In the genomic region with DNA sequence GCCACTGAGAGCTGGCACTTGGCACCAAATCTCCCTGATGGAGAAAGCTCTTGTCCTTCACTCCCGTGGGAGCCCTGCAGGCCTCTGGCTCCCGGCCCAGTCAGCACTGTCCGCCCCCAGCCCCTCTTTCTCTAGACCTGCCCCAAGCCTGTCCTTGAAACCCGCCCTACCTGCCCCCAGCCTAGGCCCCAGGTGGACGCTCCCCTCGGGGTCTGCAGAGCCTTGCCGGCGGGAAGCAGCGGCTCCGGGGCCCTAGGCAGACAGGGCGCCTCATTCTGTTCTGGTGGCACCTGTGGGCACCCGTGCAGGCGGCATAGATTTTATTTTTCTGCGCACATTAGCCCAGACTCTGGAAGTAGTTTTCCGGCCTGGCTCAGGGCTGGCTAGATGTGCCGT, we compare ENCODE assay signal across 14 cellular contexts. TPM values are rescaled to one million over a fixed set of nuclear protein-coding genes. Genes with fewer than 3 reads are reported as not detected.
DNase-seq lines count a peak whose midpoint lies in the region; ATAC-seq, FAIRE-seq and TF ChIP-seq lines count a peak whose summit lies in the region.
"Had no signal": no experiment of that assay in that cellular context is flagged by ENCODE, and none has a peak within 500 bp of the region (broad histone marks: within the 10 kb centered on the region; RNA-seq: fewer than 3 reads in every experiment).

No MANE protein-coding gene starts in this region.

- no peak overlapping the region for H3K14ac ChIP-seq in H9 (ENCODE audit: insufficient read depth, low read length)

- H3K27ac ChIP-seq in H9 (ENCODE audit: insufficient read length, low read depth, low read length) (no peak overlapping the region), astrocyte (ENCODE audit: low read depth, low read length) (no peak overlapping the region), skeletal muscle tissue (ENCODE audit: low read depth, low read length) (peak overlapping the region; percentile 97)
- H3K27ac ChIP-seq: cardiac muscle cell, spleen had no signal

- H2BK20ac ChIP-seq in H9 (ENCODE audit: low read depth, low read length, poor library complexity, severe bottlenecking) = no peak overlapping the region

- H4K8ac ChIP-seq in H9 (replicated peaks; ENCODE audit: insufficient read length, low read depth, low read length) = no peak overlapping the region

- TF ChIP-seq CTCF in H9 (conservative IDR thresholded peaks at IDR 0.05) = no peak
- TF ChIP-seq CTCF in astrocyte (IDR thresholded peaks at IDR 0.05; ENCODE audit: insufficient read depth, low read depth, low read length) = no peak

- no peak for FAIRE-seq in astrocyte (lab: Jason Lieb, UNC)
- FAIRE-seq: kidney had no signal

- DNase-seq in H9 (no peak), astrocyte (ENCODE audit: low read depth) (no peak), T-helper 9 cell (no peak), cerebellar cortex (ENCODE audit: low spot score) (no peak)
- DNase-seq: effector CD4-positive, alpha-beta T cell; kidney; RPMI8226 had no signal

- H4K20me1 ChIP-seq in H9 (ENCODE audit: control insufficient read depth, insufficient read depth, insufficient read length) = no peaks in the 10 kb centered on the region
- H4K20me1 ChIP-seq in astrocyte (ENCODE audit: insufficient read depth, low read length) = no peaks in the 10 kb centered on the region

- H3K18ac ChIP-seq in H9 (ENCODE audit: insufficient read length, low read depth, low read length) = no peak overlapping the region

- H2BK12ac ChIP-seq in H9 (ENCODE audit: insufficient read length, low read depth, low read length) = no peak overlapping the region

- peaks cover 33% of the 10 kb centered on the region for H3K27me3 Mint-ChIP-seq in H9 (ENCODE audit: low read depth)
- H3K27me3 Mint-ChIP-seq in astrocyte (ENCODE audit: low read depth, unreplicated experiment) = peaks cover 23% of the 10 kb centered on the region

- WGBS in H9 (ENCODE audit: extremely low coverage, insufficient read length, low lambda C conversion rate) = no CpG with 5 or more reads among the region's 16 CpGs

- H3K36me3 ChIP-seq in astrocyte (ENCODE audit: insufficient read depth, low read length) (no peaks in the 10 kb centered on the region), iPS-15b (ENCODE audit: control insufficient read depth, insufficient read depth, low read length) (no peaks in the 10 kb centered on the region), skeletal muscle tissue (ENCODE audit: control insufficient read depth in 3 of 3, insufficient read depth in 3 of 3, low read length in 3 of 3) (peaks cover 0 to 8% (median 7%) of the 10 kb centered on the region in 3 donors)
- H3K36me3 ChIP-seq: cardiac muscle cell, spleen had no signal

- H3K79me2 ChIP-seq in H9 (ENCODE audit: insufficient read depth, low read length) (no peaks in the 10 kb centered on the region), astrocyte (ENCODE audit: insufficient read depth, low read length) (no peaks in the 10 kb centered on the region)

- H3K27me3 ChIP-seq in H9 (ENCODE audit: insufficient read depth, low read length) (no peaks in the 10 kb centered on the region), astrocyte (ENCODE audit: insufficient read depth, low read length) (peaks cover 8% of the 10 kb centered on the region), iPS-15b (ENCODE audit: control insufficient read depth, insufficient read depth, low read length) (peaks cover 31% of the 10 kb centered on the region), skeletal muscle tissue (ENCODE audit: control insufficient read depth in 3 of 3, insufficient read depth in 3 of 3, low read length in 3 of 3) (peaks cover 0 to 3% (median 0%) of the 10 kb centered on the region in 3 donors)
- H3K27me3 ChIP-seq: cardiac muscle cell had no signal

- H2BK15ac ChIP-seq in H9 (ENCODE audit: low read depth, low read length) = no peak overlapping the region

- H3K4me3 ChIP-seq in astrocyte (ENCODE audit: insufficient read depth, low read depth, low read length) (no peak overlapping the region), iPS-15b (ENCODE audit: low read depth, low read length) (peak overlapping the region; percentile 62), skeletal muscle tissue (ENCODE audit: low read length in 3 of 3) (peak overlapping the region in 2 of 3 donors; percentile 68 to 78)
- H3K4me3 ChIP-seq: cardiac muscle cell had no signal

- H3K9me3 Mint-ChIP-seq in H9 = no peaks in the 10 kb centered on the region
- H3K9me3 Mint-ChIP-seq in astrocyte (ENCODE audit: unreplicated experiment) = no peaks in the 10 kb centered on the region

- no peak overlapping the region for H3K4ac ChIP-seq in H9 (ENCODE audit: low read depth, low read length)

- H2BK5ac ChIP-seq in H9 (ENCODE audit: insufficient read length, low read length) = no peak overlapping the region

- H2BK120ac ChIP-seq in H9 (ENCODE audit: low read depth, low read length, poor library complexity, severe bottlenecking) = no peak overlapping the region

- H3K4me1 ChIP-seq in H9 (ENCODE audit: insufficient read depth, low read length) = no peaks in the 10 kb centered on the region
- H3K4me1 ChIP-seq in astrocyte (ENCODE audit: insufficient read depth, low read length) = peaks cover 10% of the 10 kb centered on the region
- H3K4me1 ChIP-seq in iPS-15b (ENCODE audit: control insufficient read depth, insufficient read depth, low read length) = no peaks in the 10 kb centered on the region
- peaks cover 23 to 41% (median 30%) of the 10 kb centered on the region in 3 donors for H3K4me1 ChIP-seq in skeletal muscle tissue (ENCODE audit: control insufficient read depth in 3 of 3, insufficient read depth in 3 of 3, low read length in 3 of 3)

- peak overlapping the region; percentile 58 to 73 for H3K4me3 Mint-ChIP-seq in H9
- no peak overlapping the region for H3K4me3 Mint-ChIP-seq in astrocyte (ENCODE audit: unreplicated experiment)

- no peak overlapping the region for H3T11ph ChIP-seq in H9 (ENCODE audit: low read length)

- H3K4me1 Mint-ChIP-seq in H9 (peaks cover 14% of the 10 kb centered on the region in 2 experiments), astrocyte (ENCODE audit: low read depth, unreplicated experiment) (no peaks in the 10 kb centered on the region)

- H3K27ac Mint-ChIP-seq in H9 = no peak overlapping the region; a peak in 1 of 7 replicates
- no peak overlapping the region for H3K27ac Mint-ChIP-seq in astrocyte (ENCODE audit: unreplicated experiment)
- H3K27ac Mint-ChIP-seq: activated CD4-positive, alpha-beta T cell treated with anti-CD3 and anti-CD28 coated beads for 36 hours; progenitor cell of endocrine pancreas had no signal

- H4K5ac ChIP-seq in H9 (ENCODE audit: insufficient read length, low read depth, low read length) = no peak overlapping the region

- no peaks in the 10 kb centered on the region for H3K36me3 Mint-ChIP-seq in H9 (ENCODE audit: insufficient read depth in 1 of 3, low read depth in 3 of 3)
- peaks cover 1% of the 10 kb centered on the region for H3K36me3 Mint-ChIP-seq in astrocyte (ENCODE audit: low read depth, unreplicated experiment)

- H3K9ac ChIP-seq in H9 (ENCODE audit: extremely low read depth, insufficient read length, low read length) = no peak overlapping the region
- H3K9ac ChIP-seq in astrocyte (ENCODE audit: low read length) = no peak overlapping the region
- H3K9ac ChIP-seq in iPS-15b (ENCODE audit: low read depth, low read length) = no peak overlapping the region
- peak overlapping the region; percentile 56 to 92 (median 68) for H3K9ac ChIP-seq in skeletal muscle tissue (ENCODE audit: low read depth in 1 of 3, low read length in 3 of 3)

- H4K91ac ChIP-seq in H9 (ENCODE audit: insufficient read length, low read depth, low read length) = no peak overlapping the region

- no peak overlapping the region for H3K23ac ChIP-seq in H9 (ENCODE audit: insufficient read length, low read depth, low read length)

- no peak overlapping the region for H2AK5ac ChIP-seq in H9 (ENCODE audit: insufficient read length, low read length)

- no peak for ATAC-seq in HG03354 (IDR thresholded peaks at IDR 0.05; ENCODE audit: poor library complexity, severe bottlenecking, unreplicated experiment)

- no peaks in the 10 kb centered on the region for H3K9me3 ChIP-seq in H9 (ENCODE audit: control insufficient read depth, low read depth, low read length)
- no peaks in the 10 kb centered on the region for H3K9me3 ChIP-seq in astrocyte (ENCODE audit: insufficient read depth, low read depth, low read length)
- H3K9me3 ChIP-seq in iPS-15b (ENCODE audit: control insufficient read depth, insufficient read depth, low read length) = no peaks in the 10 kb centered on the region
- H3K9me3 ChIP-seq in skeletal muscle tissue (ENCODE audit: control insufficient read depth in 3 of 3, low read length in 3 of 3) = no peaks in the 10 kb centered on the region
- H3K9me3 ChIP-seq: spleen had no signal

- H3K4me2 ChIP-seq in H9 (ENCODE audit: insufficient read depth, insufficient read length, low read length) = no peak overlapping the region
- peak overlapping the region; percentile 87 for H3K4me2 ChIP-seq in astrocyte (ENCODE audit: low read length)

- H3K56ac ChIP-seq in H9 (ENCODE audit: insufficient read length, low read depth, low read length) = no peak overlapping the region

- H3K23me2 ChIP-seq in H9 (ENCODE audit: insufficient read length, low read depth, low read length, poor library complexity, severe bottlenecking) = no peaks in the 10 kb centered on the region

- no peak overlapping the region for H2AFZ ChIP-seq in H9 (ENCODE audit: low read length)
- H2AFZ ChIP-seq in astrocyte (ENCODE audit: low read depth, low read length) = no peak overlapping the region

- no peaks in the 10 kb centered on the region for H3K79me1 ChIP-seq in H9 (ENCODE audit: insufficient read depth, low read depth, low read length, poor library complexity, severe bottlenecking)

RNA-seq across cellular contexts. Expression of gene IL17D, which starts 17.6 kb away (rescaled TPM):
- 1.2 and 1.6 TPM in 2 replicates for total RNA-seq in H9 (2021)
- total RNA-seq in astrocyte = 1.6 and 1.9 TPM in 2 replicates
- 7.3 TPM for total RNA-seq in skeletal muscle tissue

RNA-seq across cellular contexts. Expression of gene EEF1AKMT1, which starts 52.7 kb away (rescaled TPM):
- total RNA-seq in H9 (2021) = 5.1 and 6.1 TPM in 2 replicates
- 6.7 and 7.1 TPM in 2 replicates for total RNA-seq in astrocyte
- 13.6 TPM for total RNA-seq in skeletal muscle tissue

Comparison
In these comparisons a context has a peak if more than half of its experiments do, and no peak if none do; other contexts are left out.
1. H3K9ac ChIP-seq: peak in skeletal muscle tissue (3 of 3); none in H9 (single experiment), astrocyte (single experiment) and iPS-15b (single experiment).